ENCODE assay signal across 16 cellular contexts in genomic region chr21:17269760-17270159, GRCh38.
"Had no signal": no experiment of that assay in that cellular context is flagged by ENCODE, and none has a peak within 500 bp of the region (broad histone marks: within the 10 kb centered on the region; RNA-seq: fewer than 3 reads in every experiment).

No MANE protein-coding gene starts in this region.

- DNase-seq: cerebellar nuclear complex; esophagus squamous epithelium; immature natural killer cell; left lung; naive thymus-derived CD4-positive, alpha-beta T cell; stimulated activated CD4-positive, alpha-beta T cell treated with anti-CD3 and anti-CD28 coated beads, Interleukin-4, amount 100 ng/mL, for 1 hour; stimulated activated CD8-positive, alpha-beta memory T cell treated with anti-CD3 and anti-CD28 coated beads, Interleukin-4, amount 100 ng/mL, for 48 hours; stimulated activated naive CD8-positive, alpha-beta T cell treated with anti-CD3 and anti-CD28 coated beads, Interleukin-15, Interleukin-2, amounts not matched to agents 100 U/mL and 50 U/mL, for 24 hours; upper lobe of right lung had no signal

- H3K4me1 ChIP-seq: esophagus squamous epithelium, left lung, upper lobe of right lung had no signal

- H3K27ac ChIP-seq: cardiac muscle cell, esophagus squamous epithelium, left lung, neutrophil, upper lobe of right lung had no signal

- H3K27me3 ChIP-seq: cardiac muscle cell, esophagus squamous epithelium, left lung, neutrophil, testis, tibial nerve, upper lobe of right lung had no signal

- H3K4me3 ChIP-seq: cardiac muscle cell, esophagus squamous epithelium, left lung, lung, testis, tibial nerve, upper lobe of right lung had no signal

- H3K4me1 Mint-ChIP-seq: immature natural killer cell; naive thymus-derived CD4-positive, alpha-beta T cell; stimulated activated effector memory CD8-positive, alpha-beta T cell treated with anti-CD3 and anti-CD28 coated beads, Interleukin-12 subunit alpha, Interleukin-12 subunit beta, amount 100 ng/mL, for 72 hours had no signal

- H3K36me3 ChIP-seq: cardiac muscle cell, esophagus squamous epithelium, left lung, neutrophil, tibial nerve, upper lobe of right lung had no signal

- H3K9me3 ChIP-seq: neutrophil, testis, upper lobe of right lung had no signal

- H3K27me3 Mint-ChIP-seq: dendritic cell treated with granulocyte-macrophage colony-stimulating factor and Interleukin-4, amounts not matched to agents 40 ng/mL and 50 ng/mL, for 4 days had no signal

- H3K27ac Mint-ChIP-seq: dendritic cell treated with granulocyte-macrophage colony-stimulating factor and Interleukin-4, amounts not matched to agents 40 ng/mL and 50 ng/mL, for 4 days; immature natural killer cell; naive thymus-derived CD4-positive, alpha-beta T cell; stimulated activated effector memory CD8-positive, alpha-beta T cell treated with anti-CD3 and anti-CD28 coated beads, Interleukin-12 subunit alpha, Interleukin-12 subunit beta, amount 100 ng/mL, for 72 hours had no signal

- H3K4me3 Mint-ChIP-seq: dendritic cell treated with granulocyte-macrophage colony-stimulating factor and Interleukin-4, amounts not matched to agents 40 ng/mL and 50 ng/mL, for 4 days; immature natural killer cell; naive thymus-derived CD4-positive, alpha-beta T cell; stimulated activated effector memory CD8-positive, alpha-beta T cell treated with anti-CD3 and anti-CD28 coated beads, Interleukin-12 subunit alpha, Interleukin-12 subunit beta, amount 100 ng/mL, for 72 hours had no signal

- H3K9me3 Mint-ChIP-seq: dendritic cell treated with granulocyte-macrophage colony-stimulating factor and Interleukin-4, amounts not matched to agents 40 ng/mL and 50 ng/mL, for 4 days had no signal

- ATAC-seq: naive thymus-derived CD4-positive, alpha-beta T cell; stimulated activated effector memory CD8-positive, alpha-beta T cell treated with anti-CD3 and anti-CD28 coated beads, Interleukin-12 subunit alpha, Interleukin-12 subunit beta, amount 100 ng/mL, for 72 hours; stimulated activated naive CD8-positive, alpha-beta T cell treated with anti-CD3 and anti-CD28 coated beads, Interleukin-15, Interleukin-2, amounts not matched to agents 100 U/mL and 50 U/mL, for 24 hours had no signal

- H3K36me3 Mint-ChIP-seq: immature natural killer cell; naive thymus-derived CD4-positive, alpha-beta T cell; stimulated activated effector memory CD8-positive, alpha-beta T cell treated with anti-CD3 and anti-CD28 coated beads, Interleukin-12 subunit alpha, Interleukin-12 subunit beta, amount 100 ng/mL, for 72 hours had no signal
